In genomic region chr2:135985826-135986393, GRCh38 we compare ENCODE assay signal across 1 cellular context.
TF ChIP-seq lines count a peak whose summit lies in the region.

No MANE protein-coding gene starts in this region.

TF ChIP-seq in HepG2, 621 proteins besides CTCF, POLR2A, EP300 and RAD21 (continued from another document and continues in another):
- 0 out of 2 replicates have a peak, but pooled peaks have one; percentile 25 for TF ChIP-seq ZNF841 (CRISPR knock-in tag; IDR thresholded peaks at IDR 0.05; ENCODE audit: borderline replicate concordance)
- TF ChIP-seq ZBTB21 (CRISPR knock-in tag; IDR thresholded peaks at IDR 0.05), result no peak
- peak; percentile 86 for TF ChIP-seq ZNF501 (CRISPR knock-in tag; IDR thresholded peaks at IDR 0.05)
- no peak for TF ChIP-seq ZBTB46 (CRISPR knock-in tag; IDR thresholded peaks at IDR 0.05; ENCODE audit: borderline replicate concordance)
- TF ChIP-seq IKZF1 (IDR thresholded peaks at IDR 0.05), result no peak
- no peak for TF ChIP-seq CENPT (CRISPR knock-in tag; IDR thresholded peaks at IDR 0.05; ENCODE audit: low read depth)
- no peak for TF ChIP-seq ZNF720 (CRISPR knock-in tag; IDR thresholded peaks at IDR 0.05)
- no peak for TF ChIP-seq CCAR2 (optimal IDR thresholded peaks at IDR 0.05; ENCODE audit: low read depth, low read length)
- TF ChIP-seq ZNF30 (CRISPR knock-in tag; IDR thresholded peaks at IDR 0.05), result no peak
- no peak for TF ChIP-seq RERE (CRISPR knock-in tag; IDR thresholded peaks at IDR 0.05; ENCODE audit: low read depth)
- no peak for TF ChIP-seq ZNF18 (CRISPR knock-in tag; IDR thresholded peaks at IDR 0.05; ENCODE audit: insufficient replicate concordance)
- TF ChIP-seq ZNF276 (CRISPR knock-in tag; IDR thresholded peaks at IDR 0.05; ENCODE audit: low read depth), result no peak
- TF ChIP-seq ZNF407 (CRISPR knock-in tag; IDR thresholded peaks at IDR 0.05; ENCODE audit: not compliant biosample characterization), result peak; percentile 9
- no peak for TF ChIP-seq ETV6 (CRISPR knock-in tag; conservative IDR thresholded peaks at IDR 0.05)
- TF ChIP-seq BCLAF1 (IDR thresholded peaks at IDR 0.05), result no peak
- no peak for TF ChIP-seq PATZ1 (CRISPR knock-in tag; IDR thresholded peaks at IDR 0.05)
- no peak for TF ChIP-seq ISL2 (CRISPR knock-in tag; IDR thresholded peaks at IDR 0.05)
- TF ChIP-seq BORCS8-MEF2B (CRISPR knock-in tag; IDR thresholded peaks at IDR 0.05), result no peak
- 0 out of 2 replicates have a peak, but pooled peaks have one; percentile 4 for TF ChIP-seq KLF11 (CRISPR knock-in tag; IDR thresholded peaks at IDR 0.05)
- no peak for TF ChIP-seq RBM22 (optimal IDR thresholded peaks at IDR 0.05; ENCODE audit: low read length)
- TF ChIP-seq TBX3 (IDR thresholded peaks at IDR 0.05; ENCODE audit: borderline replicate concordance), result no peak
- 0 out of 2 replicates have a peak, but pooled peaks have one; percentile 5 for TF ChIP-seq POGZ (CRISPR knock-in tag; IDR thresholded peaks at IDR 0.05)
- TF ChIP-seq ZNF430 (CRISPR knock-in tag; IDR thresholded peaks at IDR 0.05), result no peak
- TF ChIP-seq ATF3 (CRISPR knock-in tag; IDR thresholded peaks at IDR 0.05), result no peak
- no peak for TF ChIP-seq TEF (CRISPR knock-in tag; IDR thresholded peaks at IDR 0.05)
- 0 out of 2 replicates have a peak, but pooled peaks have one; percentile 3 for TF ChIP-seq THAP7 (CRISPR knock-in tag; IDR thresholded peaks at IDR 0.05)
- TF ChIP-seq ZFP1 (CRISPR knock-in tag; IDR thresholded peaks at IDR 0.05), result no peak
